8 cellular contexts compared by ENCODE assay signal in the genomic region with DNA sequence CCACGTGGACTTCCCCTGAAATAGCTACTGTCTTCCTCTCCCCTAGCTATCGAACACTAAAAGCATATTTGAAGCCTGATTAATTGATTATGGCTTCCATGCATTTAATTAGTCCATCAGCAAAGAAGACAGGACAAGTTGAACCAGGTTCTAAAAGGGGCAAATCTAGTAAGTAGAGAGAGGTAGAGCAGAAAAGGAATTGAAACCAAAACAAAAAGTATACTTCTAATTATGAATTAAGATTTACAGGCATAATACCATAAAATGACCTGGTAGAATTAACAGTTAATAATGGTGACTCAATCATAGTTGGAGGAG. TPM values are rescaled to one million over a fixed set of nuclear protein-coding genes. Genes with fewer than 3 reads are reported as not detected.
DNase-seq lines count a peak whose midpoint lies in the region; ATAC-seq and TF ChIP-seq lines count a peak whose summit lies in the region.

No MANE protein-coding gene starts in this region.

- peak overlapping the region; percentile 84 for H3K27ac Mint-ChIP-seq in mesothelial cell of epicardium

- no peaks in the 10 kb centered on the region for H3K9me3 ChIP-seq in adrenal gland (replicated peaks in 1 of 3)

- TF ChIP-seq CTCF in AG04449 (IDR thresholded peaks at IDR 0.05; ENCODE audit: insufficient read depth, low read length, missing control alignments) = no peak
- TF ChIP-seq CTCF in adrenal gland (IDR thresholded peaks at IDR 0.05) = no peak
- no peak for TF ChIP-seq CTCF in mesothelial cell of epicardium (IDR thresholded peaks at IDR 0.05; ENCODE audit: unreplicated experiment)

- no peak for ATAC-seq in GM18520 (IDR thresholded peaks at IDR 0.05; ENCODE audit: unreplicated experiment)

- H3K27me3 Mint-ChIP-seq in mesothelial cell of epicardium (ENCODE audit: low read depth) = no peaks in the 10 kb centered on the region

- peaks cover 19% of the 10 kb centered on the region for H3K4me1 Mint-ChIP-seq in mesothelial cell of epicardium

- H3K36me3 ChIP-seq in H7 (replicated peaks; ENCODE audit: control insufficient read depth, insufficient read depth, low read length) (no peaks in the 10 kb centered on the region), adrenal gland (replicated peaks in 1 of 2) (no peaks in the 10 kb centered on the region)

- no peaks in the 10 kb centered on the region; the same call in 1 of the 2 replicates for H3K27me3 ChIP-seq in H7 (ENCODE audit: control insufficient read depth, insufficient read depth, low read length)
- no peaks in the 10 kb centered on the region for H3K27me3 ChIP-seq in adrenal gland

- peaks cover 8 to 16% of the 10 kb centered on the region in 2 donors for H3K4me1 ChIP-seq in adrenal gland (replicated peaks in 1 of 2)

- intact Hi-C loops in adrenal gland (cut with DNase I) = loop anchor here (10.0 kb wide), 4 partner anchors 221 to 991 kb away; partner anchors contain the start of gene COMMD3 (in 1 of the 2)

- H3K9me3 Mint-ChIP-seq in mesothelial cell of epicardium = peaks cover 24% of the 10 kb centered on the region

- no peak for DNase-seq in AG04449 (ENCODE audit: low read depth, low spot score)
- no peak for DNase-seq in H7
- no peak for DNase-seq in adrenal gland
- no peak for DNase-seq in mesothelial cell of epicardium (ENCODE audit: low spot score in 2 of 2, unreplicated experiment in 2 of 2)
- DNase-seq in putamen (ENCODE audit: low spot score) = no peak
- no peak for DNase-seq in MV-4-11 (lab: John Stamatoyannopoulos, UW)
- no peak for DNase-seq in T-helper 9 cell

- TF ChIP-seq POLR2A in adrenal gland (IDR thresholded peaks at IDR 0.05) = no peak

- POLR2A ChIA-PET in AG04449 (lab: Yijun Ruan, JAX) = interaction anchor here (0.6 to 1.1 kb wide), 2 partner anchors 508 to 822 kb away, joined by 3 read pairs; no protein-coding TSS in a partner anchor

- peak overlapping the region; percentile 78 for H3K4me3 Mint-ChIP-seq in mesothelial cell of epicardium

- CTCF ChIA-PET in AG04449 (lab: Yijun Ruan, JAX) = interaction anchor here (0.6 to 2.5 kb wide), 9 partner anchors 10 to 986 kb away, joined by 3 to 18 read pairs (median 4); no protein-coding TSS in a partner anchor

- peaks cover 6% of the 10 kb centered on the region for H3K36me3 Mint-ChIP-seq in mesothelial cell of epicardium

- 0 to 3% (median 0%) methylated on average over 2 of the region's 2 CpGs for WGBS in adrenal gland, 4 donors

- H3K4me3 ChIP-seq in AG04449 (ENCODE audit: low read depth, low read length) = peak overlapping the region; percentile 89
- peak overlapping the region; percentile 17; the same call in 1 of the 2 replicates for H3K4me3 ChIP-seq in H7 (ENCODE audit: insufficient read depth, low read depth, low read length)
- H3K4me3 ChIP-seq in adrenal gland = peak overlapping the region in 3 of 4 donors; percentile 20 to 91 (median 86)

- H3K27ac ChIP-seq in adrenal gland = peak overlapping the region in 4 of 5 donors; percentile 94 to 99 (median 98)

RNA-seq across cellular contexts. Expression of gene DNAJC1, which starts 0.4 kb away (rescaled TPM):
- 17.9 and 20.4 TPM in 2 replicates for total RNA-seq in H7 (2014; rRNA removed; shearing (Covaris generic))
- 10 to 100 TPM; 26.4 to 84.4 (median 37.4) TPM for total RNA-seq in adrenal gland
- 10 to 100 TPM; 11.0 to 46.4 (median 20.8) TPM for polyA plus RNA-seq in adrenal gland
- 23.7 to 27.2 TPM (median 26.2 TPM) in 3 replicates for total RNA-seq in mesothelial cell of epicardium

Comparison
In these comparisons a context has a peak if more than half of its experiments do, and no peak if none do; other contexts are left out.
1. H3K4me3 ChIP-seq: peak in every context shown above with its lines; median percentile 89 in AG04449; 86 in adrenal gland; 17 in H7.